Comparison of ENCODE assay signal across 6 cellular contexts in the genomic region with DNA sequence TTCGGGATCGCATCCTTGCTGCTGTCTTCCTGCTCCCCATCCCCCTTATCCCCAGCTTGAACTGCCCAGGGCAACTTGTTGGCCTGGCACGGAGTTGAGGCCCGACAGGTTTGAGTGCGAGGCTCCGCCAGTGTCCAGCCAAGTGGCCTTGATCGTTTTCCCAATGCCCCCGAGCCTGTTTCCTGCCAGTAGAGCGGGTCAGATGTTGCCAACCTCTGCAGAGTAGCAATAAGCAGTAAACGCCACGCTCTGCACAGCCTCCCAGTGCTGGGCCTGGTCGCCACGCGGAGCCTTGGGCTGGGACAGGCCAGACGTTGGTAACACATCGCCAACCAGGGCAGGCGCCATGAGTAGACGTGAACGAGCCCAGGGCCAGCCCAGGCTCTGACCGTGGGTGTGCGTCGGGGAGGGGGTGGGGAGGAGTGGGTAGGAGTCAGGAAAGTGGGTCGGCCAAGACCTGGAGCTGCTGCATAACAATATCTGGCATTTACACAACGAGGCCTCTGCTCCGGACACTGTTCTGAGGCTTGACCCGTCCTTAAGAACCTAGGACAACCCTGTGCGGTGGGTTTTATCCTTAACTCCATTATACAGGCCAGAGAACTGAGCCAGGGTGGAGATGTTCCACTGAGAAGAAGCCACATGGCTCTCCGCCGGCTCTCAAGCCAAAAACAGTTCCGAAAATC. TPM values are rescaled to one million over a fixed set of nuclear protein-coding genes. Genes with fewer than 3 reads are reported as not detected.
A peak's percentile ranks its signal among the peaks of the same experiment; 100 is the strongest.
DNase-seq lines count a peak whose midpoint lies in the region; ATAC-seq and TF ChIP-seq lines count a peak whose summit lies in the region.

No MANE protein-coding gene starts in this region.

- ATAC-seq in GM21825 (IDR thresholded peaks at IDR 0.05; ENCODE audit: unreplicated experiment): peak; percentile 6

- H3K27me3 ChIP-seq in right atrium auricular region (no peaks in the 10 kb centered on the region), transverse colon (no peaks in the 10 kb centered on the region)

- no peak for TF ChIP-seq EP300 in transverse colon (IDR thresholded peaks at IDR 0.05; ENCODE audit: low read depth)

- TF ChIP-seq CTCF in right atrium auricular region (IDR thresholded peaks at IDR 0.05) (peak; percentile 5 to 29), transverse colon (IDR thresholded peaks at IDR 0.05) (peak in 3 of 5 experiments; percentile 28 to 48 (median 38))

- intact Hi-C loops in transverse colon (cut with DNase I; ENCODE audit: low total_unique reads): no loop called here

- H3K36me3 ChIP-seq in right atrium auricular region (no peaks in the 10 kb centered on the region), transverse colon (no peaks in the 10 kb centered on the region)

- DNase-seq in RPMI8226 (peak; percentile 58), right atrium auricular region (ENCODE audit: low spot score) (no peak), transverse colon (peak; percentile 46), NCI-H510A (lab: John Stamatoyannopoulos, UW) (no peak)
- DNase-seq in effector CD8-positive, alpha-beta T cell (lab: John Stamatoyannopoulos, UW): no peak

- 4 to 5% methylated on average over 5 to 25 of the region's 30 CpGs for WGBS in transverse colon (ENCODE audit: low coverage in 1 of 2), 2 donors

- TF ChIP-seq POLR2A in transverse colon (IDR thresholded peaks at IDR 0.05): no peak

- H3K4me1 ChIP-seq in right atrium auricular region (peaks cover 0 to 25% of the 10 kb centered on the region in 2 donors), transverse colon (peaks cover 6 to 32% (median 23%) of the 10 kb centered on the region in 4 donors)

- H3K4me3 ChIP-seq in right atrium auricular region (peak overlapping the region; percentile 67 to 73), transverse colon (peak overlapping the region; percentile 59 to 82 (median 62))

- H3K27ac ChIP-seq in right atrium auricular region (peak overlapping the region; percentile 96 to 99), transverse colon (peak overlapping the region; percentile 95 to 97 (median 96))

- no peaks in the 10 kb centered on the region for H3K9me3 ChIP-seq in right atrium auricular region
- H3K9me3 ChIP-seq in transverse colon: no peaks in the 10 kb centered on the region

- in situ Hi-C loops in transverse colon (cut with MboI; ENCODE audit: low pct_ligation_motif_present in 1 of 4, low pct_unique_long_range_greater_than_20kb in 1 of 4, low sequenced_read_pairs in 3 of 4): no loop called here

RNA-seq across cellular contexts. Expression of a gene that starts 0.4 kb away (rescaled TPM):
- 10 to 100 TPM; 21.0 to 31.3 TPM for total RNA-seq in right atrium auricular region
- total RNA-seq in transverse colon: 10 to 100 TPM in 2 of 4 donors, 1 to 10 TPM in 2; 2.0 to 11.3 (median 7.7) TPM

RNA-seq across cellular contexts. Expression of a gene that starts 0.6 kb away (rescaled TPM):
- total RNA-seq in right atrium auricular region: 10 to 100 TPM; 15.6 to 20.9 TPM
- total RNA-seq in transverse colon: 100 to 1,000 TPM in 2 of 4 donors, 10 to 100 TPM in 2; 34.4 to 119 (median 99.7) TPM

RNA-seq across cellular contexts. Expression of a gene that starts 7.2 kb away (rescaled TPM):
- total RNA-seq in right atrium auricular region (100 to 1,000 TPM in 1 of 2 donors, 10 to 100 TPM in 1; 73.8 to 119 TPM), transverse colon (100 to 1,000 TPM in 1 of 4 donors, 10 to 100 TPM in 3; 22.4 to 382 (median 63.6) TPM)

RNA-seq across cellular contexts. Expression of a gene that starts 8.9 kb away (rescaled TPM):
- total RNA-seq in right atrium auricular region (10 to 100 TPM; 26.0 to 29.8 TPM), transverse colon (100 to 1,000 TPM; 165 to 426 (median 250) TPM)

RNA-seq across cellular contexts. Expression of a gene that starts 19.2 kb away (rescaled TPM):
- total RNA-seq in right atrium auricular region (under 1 TPM; 0.12 to 0.82 TPM), transverse colon (not detected)

Comparison
In these comparisons a context has a peak if more than half of its experiments do, and no peak if none do; other contexts are left out.
1. DNase-seq: peak in RPMI8226 (single experiment) and transverse colon (single experiment); none in right atrium auricular region (single experiment), NCI-H510A (single experiment) and effector CD8-positive, alpha-beta T cell (single experiment).